In the genomic region with DNA sequence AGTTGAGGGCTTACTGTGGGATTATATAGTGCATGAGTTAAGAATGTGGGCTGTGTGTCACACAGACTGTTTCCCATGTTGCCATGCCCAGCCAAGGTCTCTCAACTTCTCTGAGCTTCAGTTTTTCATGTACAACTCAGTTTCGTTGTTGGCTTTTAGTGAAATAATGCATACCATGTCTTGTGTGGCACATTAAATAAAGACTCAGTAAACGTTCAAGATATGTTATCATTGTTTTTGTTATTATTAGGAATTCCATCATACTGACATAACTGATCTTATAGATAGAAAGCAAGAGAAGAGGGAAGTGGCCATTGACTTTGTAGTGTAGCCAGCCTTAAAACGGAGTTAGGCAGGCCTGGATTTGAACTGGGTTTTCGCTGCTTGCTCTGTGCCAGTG, we compare ENCODE assay signal across 21 cellular contexts. TPM values are rescaled to one million over a fixed set of nuclear protein-coding genes. Genes with fewer than 3 reads are reported as not detected.
DNase-seq lines count a peak whose midpoint lies in the region; ATAC-seq, FAIRE-seq and TF ChIP-seq lines count a peak whose summit lies in the region.
"Had no signal": no experiment of that assay in that cellular context is flagged by ENCODE, and none has a peak within 500 bp of the region (broad histone marks: within the 10 kb centered on the region; RNA-seq: fewer than 3 reads in every experiment).

No MANE protein-coding gene starts in this region.

- H3K9ac ChIP-seq in BLaER1 treated with 17β-estradiol and CSF1 and Interleukin-3, amounts not matched to agents 10 nM and 100 nM = no peak overlapping the region
- no peak overlapping the region for H3K9ac ChIP-seq in neural progenitor cell
- H3K9ac ChIP-seq: KMS-11 had no signal

- peaks cover 12% of the 10 kb centered on the region for H3K36me3 Mint-ChIP-seq in neural progenitor cell
- H3K36me3 Mint-ChIP-seq in activated CD8-positive, alpha-beta T cell treated with anti-CD3 and anti-CD28 coated beads, Interleukin-2, amount 10 ng/mL, durations not matched to agents 7 days and 5 days (ENCODE audit: low read depth) = no peaks in the 10 kb centered on the region

- no peak for ATAC-seq in activated CD8-positive, alpha-beta T cell treated with anti-CD3 and anti-CD28 coated beads, Interleukin-2, amount 10 ng/mL, durations not matched to agents 7 days and 5 days
- ATAC-seq in HG03442 (IDR thresholded peaks at IDR 0.05; ENCODE audit: unreplicated experiment) (no peak), HG02884 (IDR thresholded peaks at IDR 0.05; ENCODE audit: unreplicated experiment) (no peak)
- ATAC-seq: GM23338, heart left ventricle, right cardiac atrium had no signal

- H3K4me3 ChIP-seq in BLaER1 treated with 17β-estradiol and CSF1 and Interleukin-3, amounts not matched to agents 10 nM and 100 nM = no peak overlapping the region
- no peak overlapping the region for H3K4me3 ChIP-seq in bronchial epithelial cell (ENCODE audit: low read depth, low read length)
- no peak overlapping the region for H3K4me3 ChIP-seq in neural progenitor cell
- H3K4me3 ChIP-seq: GM23338, uterus had no signal

- peaks cover 0 to 4% (median 0%) of the 10 kb centered on the region in 11 experiments; a peak in 2 of 22 replicates for H4K20me1 ChIP-seq in BLaER1 treated with 17β-estradiol and CSF1 and Interleukin-3, amounts not matched to agents 10 nM and 100 nM
- H4K20me1 ChIP-seq in neural progenitor cell (ENCODE audit: low read depth) = peaks cover 30% of the 10 kb centered on the region

- H3K27me3 ChIP-seq in BLaER1 treated with 17β-estradiol and CSF1 and Interleukin-3, amounts not matched to agents 10 nM and 100 nM = no peaks in the 10 kb centered on the region
- H3K27me3 ChIP-seq in bronchial epithelial cell (ENCODE audit: control insufficient read depth, insufficient read depth, low read length) (no peaks in the 10 kb centered on the region), neural progenitor cell (no peaks in the 10 kb centered on the region)
- H3K27me3 ChIP-seq: heart left ventricle, uterus had no signal

- TF ChIP-seq CTCF in bronchial epithelial cell (IDR thresholded peaks at IDR 0.05; ENCODE audit: insufficient read depth, low read length, severe bottlenecking) (no peak), neural progenitor cell (IDR thresholded peaks at IDR 0.05) (no peak)

- CTCF ChIA-PET in activated CD8-positive, alpha-beta T cell treated with anti-CD3 and anti-CD28 coated beads, Interleukin-2, amount 10 ng/mL, durations not matched to agents 7 days and 5 days (lab: Charles Lee) = no interaction called here

- H2AFZ ChIP-seq in neural progenitor cell (replicated peaks) = no peak overlapping the region
- H2AFZ ChIP-seq: GM23338 had no signal

- H3K36me3 ChIP-seq in BLaER1 treated with 17β-estradiol and CSF1 and Interleukin-3, amounts not matched to agents 10 nM and 100 nM = peaks cover 0 to 8% (median 0%) of the 10 kb centered on the region in 11 experiments; a peak in 2 of 22 replicates
- no peaks in the 10 kb centered on the region for H3K36me3 ChIP-seq in bronchial epithelial cell (ENCODE audit: control insufficient read depth, insufficient read depth, low read length)
- H3K36me3 ChIP-seq in neural progenitor cell = no peaks in the 10 kb centered on the region
- H3K36me3 ChIP-seq: heart left ventricle, uterus had no signal

- peaks cover 11% of the 10 kb centered on the region for H3F3A ChIP-seq in neural progenitor cell (ENCODE audit: low read depth)

- no peak overlapping the region for H3K27ac ChIP-seq in BLaER1 treated with 17β-estradiol and CSF1 and Interleukin-3, amounts not matched to agents 10 nM and 100 nM
- no peak overlapping the region for H3K27ac ChIP-seq in neural progenitor cell
- H3K27ac ChIP-seq: KMS-11, uterus had no signal

- H3K4me1 ChIP-seq in BLaER1 treated with 17β-estradiol and CSF1 and Interleukin-3, amounts not matched to agents 10 nM and 100 nM = peaks cover 35 to 55% (median 48%) of the 10 kb centered on the region in 10 experiments
- H3K4me1 ChIP-seq in neural progenitor cell = peaks cover 22% of the 10 kb centered on the region
- H3K4me1 ChIP-seq: uterus had no signal

- H3K9me3 Mint-ChIP-seq in neural progenitor cell = no peaks in the 10 kb centered on the region
- no peaks in the 10 kb centered on the region for H3K9me3 Mint-ChIP-seq in activated CD8-positive, alpha-beta T cell treated with anti-CD3 and anti-CD28 coated beads, Interleukin-2, amount 10 ng/mL, durations not matched to agents 7 days and 5 days (ENCODE audit: insufficient read depth)
- H3K9me3 Mint-ChIP-seq: activated naive CD4-positive, alpha-beta T cell treated with anti-CD3 and anti-CD28 coated beads for 36 hours; dendritic cell treated with granulocyte-macrophage colony-stimulating factor and Interleukin-4, amounts not matched to agents 40 ng/mL and 50 ng/mL, for 4 days; GM23338 had no signal

- POLR2A ChIA-PET in activated CD8-positive, alpha-beta T cell treated with anti-CD3 and anti-CD28 coated beads, Interleukin-2, amount 10 ng/mL, durations not matched to agents 7 days and 5 days (lab: Charles Lee) = no interaction called here

- H3K27ac Mint-ChIP-seq in neural progenitor cell = no peak overlapping the region
- H3K27ac Mint-ChIP-seq in activated CD8-positive, alpha-beta T cell treated with anti-CD3 and anti-CD28 coated beads, Interleukin-2, amount 10 ng/mL, durations not matched to agents 7 days and 5 days = no peak overlapping the region
- H3K27ac Mint-ChIP-seq: activated naive CD4-positive, alpha-beta T cell treated with anti-CD3 and anti-CD28 coated beads for 36 hours; dendritic cell treated with granulocyte-macrophage colony-stimulating factor and Interleukin-4, amounts not matched to agents 40 ng/mL and 50 ng/mL, for 4 days; GM23338 had no signal

- H3K9me3 ChIP-seq in BLaER1 treated with 17β-estradiol and CSF1 and Interleukin-3, amounts not matched to agents 10 nM and 100 nM (replicated peaks in 1 of 11) = peaks cover 0 to 7% (median 0%) of the 10 kb centered on the region in 11 experiments; a peak in 2 of 22 replicates
- no peaks in the 10 kb centered on the region for H3K9me3 ChIP-seq in neural progenitor cell (ENCODE audit: low read depth)
- H3K9me3 ChIP-seq: heart left ventricle, uterus had no signal

- peak overlapping the region in 7 of 11 experiments; percentile 24 to 80 (median 58); a peak in 9 of 22 replicates for H3K4me2 ChIP-seq in BLaER1 treated with 17β-estradiol and CSF1 and Interleukin-3, amounts not matched to agents 10 nM and 100 nM
- H3K4me2 ChIP-seq in neural progenitor cell = no peak overlapping the region
- H3K4me2 ChIP-seq: KMS-11 had no signal

- FAIRE-seq in bronchial epithelial cell (lab: Jason Lieb, UNC) = peak; percentile 64
- FAIRE-seq: G401.6 had no signal

- H3K27me3 Mint-ChIP-seq in neural progenitor cell (ENCODE audit: insufficient read depth, low read depth) = peaks cover 8% of the 10 kb centered on the region
- H3K27me3 Mint-ChIP-seq in activated CD8-positive, alpha-beta T cell treated with anti-CD3 and anti-CD28 coated beads, Interleukin-2, amount 10 ng/mL, durations not matched to agents 7 days and 5 days (ENCODE audit: low read depth) = peaks cover 38% of the 10 kb centered on the region

- peak overlapping the region; percentile 59 for H3K4me3 Mint-ChIP-seq in neural progenitor cell
- H3K4me3 Mint-ChIP-seq in activated CD8-positive, alpha-beta T cell treated with anti-CD3 and anti-CD28 coated beads, Interleukin-2, amount 10 ng/mL, durations not matched to agents 7 days and 5 days = no peak overlapping the region
- H3K4me3 Mint-ChIP-seq: activated naive CD4-positive, alpha-beta T cell treated with anti-CD3 and anti-CD28 coated beads for 36 hours; dendritic cell treated with granulocyte-macrophage colony-stimulating factor and Interleukin-4, amounts not matched to agents 40 ng/mL and 50 ng/mL, for 4 days had no signal

- peaks cover 73% of the 10 kb centered on the region for H3K79me2 ChIP-seq in neural progenitor cell (ENCODE audit: low read depth)

- peak; percentile 16 for DNase-seq in NCI-H226
- no peak for DNase-seq in bronchial epithelial cell (ENCODE audit: low read depth)
- no peak for DNase-seq in neural progenitor cell (ENCODE audit: low spot score)
- DNase-seq in activated CD8-positive, alpha-beta T cell treated with anti-CD3 and anti-CD28 coated beads, Interleukin-2, amount 10 ng/mL, durations not matched to agents 7 days and 5 days = no peak
- no peak for DNase-seq in kidney glomerular epithelial cell (lab: John Stamatoyannopoulos, UW)
- DNase-seq: activated naive CD4-positive, alpha-beta T cell treated with anti-CD3 and anti-CD28 coated beads for 36 hours; COR-L47; erythroblast; heart left ventricle; mesendoderm; NCI-H2171 treated with DMSO at 0.1 percent for 48 hours; NCI-H774; right cardiac atrium; uterus had no signal

- peaks cover 29% of the 10 kb centered on the region for H3K4me1 Mint-ChIP-seq in neural progenitor cell
- H3K4me1 Mint-ChIP-seq in activated CD8-positive, alpha-beta T cell treated with anti-CD3 and anti-CD28 coated beads, Interleukin-2, amount 10 ng/mL, durations not matched to agents 7 days and 5 days (ENCODE audit: low read depth) = peaks cover 12% of the 10 kb centered on the region

RNA-seq across cellular contexts. Expression of a gene that starts 2.9 kb away (rescaled TPM):
- total RNA-seq in bronchial epithelial cell (7.3 and 8.7 TPM in 2 replicates), neural progenitor cell (ENCODE audit: low replicate concordance) (41.9 and 52.3 TPM in 2 replicates)
- not detected for total RNA-seq in activated CD8-positive, alpha-beta T cell treated with anti-CD3 and anti-CD28 coated beads, Interleukin-2, amount 10 ng/mL, durations not matched to agents 7 days and 5 days
